Comparison of ENCODE assay signal across 1 cellular context in the genomic region with DNA sequence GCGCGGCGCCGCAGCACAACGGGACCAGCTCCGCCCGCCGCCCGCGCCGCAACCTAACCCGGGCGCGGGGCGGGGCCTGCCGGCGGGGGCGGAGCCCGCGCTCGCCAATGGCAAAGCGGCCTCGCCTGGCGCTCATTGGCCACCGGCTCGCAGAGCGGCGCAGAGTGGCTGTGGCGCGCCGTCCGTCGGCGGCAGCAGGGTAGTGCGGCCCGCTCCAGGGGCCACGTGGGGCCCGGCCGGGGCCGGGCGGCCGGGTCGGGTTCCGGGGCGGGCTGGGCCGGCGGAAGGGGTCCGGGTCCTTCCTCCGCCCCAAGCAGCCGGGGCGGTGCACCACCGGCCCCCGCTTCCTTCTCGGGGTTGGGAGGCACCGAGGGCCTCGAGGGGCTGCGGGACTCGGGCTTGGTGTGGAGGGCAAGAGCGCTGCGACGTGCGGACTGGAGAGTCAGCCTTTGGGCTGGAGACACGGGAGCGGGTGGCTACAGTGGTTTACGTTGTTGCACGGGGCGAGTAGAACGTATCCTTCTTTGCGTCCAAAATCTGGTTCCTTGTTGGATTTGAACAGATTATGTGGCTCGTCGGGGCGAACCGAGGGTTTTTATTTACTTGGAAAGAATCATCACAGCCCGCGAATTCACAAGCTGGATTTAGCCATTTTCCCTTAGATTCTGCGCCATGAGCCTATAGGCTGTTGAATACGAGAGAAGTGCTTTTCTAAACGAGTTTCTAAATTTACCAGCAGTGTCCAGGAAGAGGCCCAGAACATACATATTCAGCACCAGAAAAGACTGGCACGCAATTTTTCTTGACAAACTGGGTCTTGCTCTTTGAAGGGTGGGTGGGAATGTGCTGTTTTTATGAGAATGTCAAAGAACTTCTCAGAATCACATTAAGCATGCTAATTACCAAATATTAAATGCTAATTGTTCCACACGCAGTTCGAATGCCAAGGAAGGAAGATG.
TF ChIP-seq lines count a peak whose summit lies in the region.

SRM (minus strand) TSS at position 29 of the 959 bp plus-strand sequence. CDS start 75 bp downstream, outside the sequence.

TF ChIP-seq in K562, 482 proteins besides CTCF, POLR2A, EP300 and RAD21 (continued from another document and continues in another):
- TF ChIP-seq SAP30 (IDR thresholded peaks at IDR 0.05; ENCODE audit: borderline replicate concordance, insufficient read depth, low read depth, low read length, poor library complexity, severe bottlenecking) (peak; percentile 99), ARID3A (IDR thresholded peaks at IDR 0.05; ENCODE audit: borderline replicate concordance, low read depth, low read length) (no peak), E2F6 (IDR thresholded peaks at IDR 0.05; ENCODE audit: borderline replicate concordance in 1 of 2, extremely low read depth in 1 of 2, insufficient read depth in 1 of 2, insufficient read length in 1 of 2, low read depth in 1 of 2, low read length in 1 of 2, poor library complexity in 1 of 2, severe bottlenecking in 1 of 2) (peak; percentile 79 to 90), POLR2G (IDR thresholded peaks at IDR 0.05; ENCODE audit: low read depth, low read length) (peak; percentile 91), POLR3G (IDR thresholded peaks at IDR 0.05; ENCODE audit: extremely low read depth, insufficient read length, insufficient replicate concordance) (no peak), KLF6 (CRISPR knock-in tag; IDR thresholded peaks at IDR 0.05; ENCODE audit: borderline replicate concordance) (no peak), FOS (IDR thresholded peaks at IDR 0.05; ENCODE audit: extremely low read depth, insufficient read length) (peak; percentile 89), ZFP30 (CRISPR knock-in tag; IDR thresholded peaks at IDR 0.05; ENCODE audit: borderline replicate concordance) (no peak), TAL1 (IDR thresholded peaks at IDR 0.05) (no peak), MYC (IDR thresholded peaks at IDR 0.05; ENCODE audit: low read depth, low read length) (peak; percentile 99), MYC (CRISPR knock-in tag; IDR thresholded peaks at IDR 0.05; ENCODE audit: borderline replicate concordance, low read depth) (peak; percentile 78; the same call in 1 of the 2 replicates), ZNF57 (CRISPR knock-in tag; IDR thresholded peaks at IDR 0.05) (no peak), ZBTB2 (IDR thresholded peaks at IDR 0.05) (no peak), STAT5A (IDR thresholded peaks at IDR 0.05; ENCODE audit: borderline replicate concordance, low read length) (no peak), CBFA2T2 (conservative IDR thresholded peaks at IDR 0.05) (no peak), ZFP36 (IDR thresholded peaks at IDR 0.05; ENCODE audit: low read depth, low read length, partially characterized antibody) (no peak), NFIC (IDR thresholded peaks at IDR 0.05) (peak; percentile 47), IRF1 (CRISPR knock-in tag; IDR thresholded peaks at IDR 0.05; ENCODE audit: borderline replicate concordance) (no peak), PPARD (CRISPR knock-in tag; IDR thresholded peaks at IDR 0.05) (no peak), TAF7 (tag; IDR thresholded peaks at IDR 0.05) (peak; percentile 55), SLC30A9 (CRISPR knock-in tag; IDR thresholded peaks at IDR 0.05) (no peak), TCF7L2 (IDR thresholded peaks at IDR 0.05; ENCODE audit: low read depth, low read length) (no peak), ZNF143 (CRISPR knock-in tag; IDR thresholded peaks at IDR 0.05) (no peak), ZEB2 (IDR thresholded peaks at IDR 0.05) (no peak), BHLHE40 (IDR thresholded peaks at IDR 0.05; ENCODE audit: low read length) (0 out of 2 replicates have a peak, but pooled peaks have one; percentile 8), CBX3 (IDR thresholded peaks at IDR 0.05; ENCODE audit: borderline replicate concordance in 1 of 2, low read length in 2 of 2) (no peak), SMAD3 (CRISPR knock-in tag; conservative IDR thresholded peaks at IDR 0.05) (no peak), MECOM (CRISPR knock-in tag; IDR thresholded peaks at IDR 0.05) (no peak), ZNF184 (CRISPR knock-in tag; IDR thresholded peaks at IDR 0.05) (no peak), NR3C1 (CRISPR knock-in tag; IDR thresholded peaks at IDR 0.05) (no peak), HNRNPUL1 (IDR thresholded peaks at IDR 0.05; ENCODE audit: low read length) (no peak), TEAD2 (tag; IDR thresholded peaks at IDR 0.05) (no peak), POLR3A (IDR thresholded peaks at IDR 0.05; ENCODE audit: borderline replicate concordance, extremely low read depth, insufficient read depth, insufficient read length) (no peak), POLR2B (IDR thresholded peaks at IDR 0.05; ENCODE audit: low read depth, partially characterized antibody) (peak; percentile 64), BCLAF1 (IDR thresholded peaks at IDR 0.05; ENCODE audit: borderline replicate concordance in 1 of 2, control insufficient read depth in 1 of 2, low read depth in 2 of 2, low read length in 1 of 2) (no peak), RBM15 (IDR thresholded peaks at IDR 0.05; ENCODE audit: insufficient read depth, low read length) (no peak), ZNF551 (CRISPR knock-in tag; IDR thresholded peaks at IDR 0.05) (no peak), ZNF507 (tag; conservative IDR thresholded peaks at IDR 0.05) (no peak), TOE1 (IDR thresholded peaks at IDR 0.05; ENCODE audit: borderline replicate concordance) (peak; percentile 46; the same call in 1 of the 2 replicates), TOE1 (CRISPR knock-in tag; IDR thresholded peaks at IDR 0.05; ENCODE audit: borderline replicate concordance, low read depth) (no peak), HSF4 (CRISPR knock-in tag; IDR thresholded peaks at IDR 0.05; ENCODE audit: borderline replicate concordance) (no peak), PML (IDR thresholded peaks at IDR 0.05; ENCODE audit: low read length) (no peak), ZFP91 (CRISPR knock-in tag; IDR thresholded peaks at IDR 0.05) (no peak)
- TF ChIP-seq, protein P1, sequence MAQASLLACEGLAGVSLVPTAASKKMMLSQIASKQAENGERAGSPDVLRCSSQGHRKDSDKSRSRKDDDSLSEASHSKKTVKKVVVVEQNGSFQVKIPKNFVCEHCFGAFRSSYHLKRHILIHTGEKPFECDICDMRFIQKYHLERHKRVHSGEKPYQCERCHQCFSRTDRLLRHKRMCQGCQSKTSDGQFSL (CRISPR knock-in tag; IDR thresholded peaks at IDR 0.05): 0 out of 2 replicates have a peak, but pooled peaks have one; percentile 20
- TF ChIP-seq, protein P1 (tag; IDR thresholded peaks at IDR 0.05): no peak
- TF ChIP-seq, protein P2, sequence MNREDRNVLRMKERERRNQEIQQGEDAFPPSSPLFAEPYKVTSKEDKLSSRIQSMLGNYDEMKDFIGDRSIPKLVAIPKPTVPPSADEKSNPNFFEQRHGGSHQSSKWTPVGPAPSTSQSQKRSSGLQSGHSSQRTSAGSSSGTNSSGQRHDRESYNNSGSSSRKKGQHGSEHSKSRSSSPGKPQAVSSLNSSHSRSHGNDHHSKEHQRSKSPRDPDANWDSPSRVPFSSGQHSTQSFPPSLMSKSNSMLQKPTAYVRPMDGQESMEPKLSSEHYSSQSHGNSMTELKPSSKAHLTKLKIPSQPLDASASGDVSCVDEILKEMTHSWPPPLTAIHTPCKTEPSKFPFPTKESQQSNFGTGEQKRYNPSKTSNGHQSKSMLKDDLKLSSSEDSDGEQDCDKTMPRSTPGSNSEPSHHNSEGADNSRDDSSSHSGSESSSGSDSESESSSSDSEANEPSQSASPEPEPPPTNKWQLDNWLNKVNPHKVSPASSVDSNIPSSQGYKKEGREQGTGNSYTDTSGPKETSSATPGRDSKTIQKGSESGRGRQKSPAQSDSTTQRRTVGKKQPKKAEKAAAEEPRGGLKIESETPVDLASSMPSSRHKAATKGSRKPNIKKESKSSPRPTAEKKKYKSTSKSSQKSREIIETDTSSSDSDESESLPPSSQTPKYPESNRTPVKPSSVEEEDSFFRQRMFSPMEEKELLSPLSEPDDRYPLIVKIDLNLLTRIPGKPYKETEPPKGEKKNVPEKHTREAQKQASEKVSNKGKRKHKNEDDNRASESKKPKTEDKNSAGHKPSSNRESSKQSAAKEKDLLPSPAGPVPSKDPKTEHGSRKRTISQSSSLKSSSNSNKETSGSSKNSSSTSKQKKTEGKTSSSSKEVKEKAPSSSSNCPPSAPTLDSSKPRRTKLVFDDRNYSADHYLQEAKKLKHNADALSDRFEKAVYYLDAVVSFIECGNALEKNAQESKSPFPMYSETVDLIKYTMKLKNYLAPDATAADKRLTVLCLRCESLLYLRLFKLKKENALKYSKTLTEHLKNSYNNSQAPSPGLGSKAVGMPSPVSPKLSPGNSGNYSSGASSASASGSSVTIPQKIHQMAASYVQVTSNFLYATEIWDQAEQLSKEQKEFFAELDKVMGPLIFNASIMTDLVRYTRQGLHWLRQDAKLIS (CRISPR knock-in tag; IDR thresholded peaks at IDR 0.05): no peak
- TF ChIP-seq, protein P3, sequence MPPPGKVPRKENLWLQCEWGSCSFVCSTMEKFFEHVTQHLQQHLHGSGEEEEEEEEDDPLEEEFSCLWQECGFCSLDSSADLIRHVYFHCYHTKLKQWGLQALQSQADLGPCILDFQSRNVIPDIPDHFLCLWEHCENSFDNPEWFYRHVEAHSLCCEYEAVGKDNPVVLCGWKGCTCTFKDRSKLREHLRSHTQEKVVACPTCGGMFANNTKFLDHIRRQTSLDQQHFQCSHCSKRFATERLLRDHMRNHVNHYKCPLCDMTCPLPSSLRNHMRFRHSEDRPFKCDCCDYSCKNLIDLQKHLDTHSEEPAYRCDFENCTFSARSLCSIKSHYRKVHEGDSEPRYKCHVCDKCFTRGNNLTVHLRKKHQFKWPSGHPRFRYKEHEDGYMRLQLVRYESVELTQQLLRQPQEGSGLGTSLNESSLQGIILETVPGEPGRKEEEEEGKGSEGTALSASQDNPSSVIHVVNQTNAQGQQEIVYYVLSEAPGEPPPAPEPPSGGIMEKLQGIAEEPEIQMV (tag; conservative IDR thresholded peaks at IDR 0.05; ENCODE audit: low read depth): no peak
